23 cellular contexts compared by ENCODE assay signal in genomic region chr14:99660006-99660566, GRCh38. TPM values are rescaled to one million over a fixed set of nuclear protein-coding genes. Genes with fewer than 3 reads are reported as not detected.
DNase-seq lines count a peak whose midpoint lies in the region; ATAC-seq and FAIRE-seq lines count a peak whose summit lies in the region.
"Had no signal": no experiment of that assay in that cellular context is flagged by ENCODE, and none has a peak within 500 bp of the region (broad histone marks: within the 10 kb centered on the region; RNA-seq: fewer than 3 reads in every experiment).

No MANE protein-coding gene starts in this region.

- peak overlapping the region; percentile 71 for H3K56ac ChIP-seq in mesendoderm (ENCODE audit: low read length)

- no peaks in the 10 kb centered on the region for H3K9me2 ChIP-seq in GM23248 (ENCODE audit: insufficient read depth)

- no peak overlapping the region for H3K18ac ChIP-seq in mesendoderm (ENCODE audit: low read length)

- no peak overlapping the region for H2AK5ac ChIP-seq in mesendoderm (ENCODE audit: low read length)

- peak overlapping the region; percentile 34; the same call in 1 of the 2 replicates for H3K9ac ChIP-seq in BLaER1
- no peak overlapping the region for H3K9ac ChIP-seq in GM23248
- H3K9ac ChIP-seq in mesendoderm (ENCODE audit: low read length): no peak overlapping the region

- no peak overlapping the region for H2BK120ac ChIP-seq in mesendoderm (ENCODE audit: low read depth, low read length)

- H4K20me1 ChIP-seq in BLaER1 (no peaks in the 10 kb centered on the region), GM23248 (ENCODE audit: insufficient read depth) (no peaks in the 10 kb centered on the region)

- H3K27ac ChIP-seq in BLaER1: peak overlapping the region; percentile 46; the same call in 1 of the 2 replicates
- H3K27ac ChIP-seq in GM23248: no peak overlapping the region
- H3K27ac ChIP-seq in ectodermal cell (ENCODE audit: insufficient read depth, low read depth, low read length, poor library complexity, severe bottlenecking): no peak overlapping the region
- no peak overlapping the region for H3K27ac ChIP-seq in mesendoderm (ENCODE audit: low read depth, low read length)
- H3K27ac ChIP-seq: body of pancreas, prostate gland, transverse colon had no signal

- H2BK5ac ChIP-seq in mesendoderm (ENCODE audit: low read length): no peak overlapping the region

- 40 to 44% methylated on average over 34 to 37 of the region's 37 CpGs for WGBS in GM23248 (ENCODE audit: low coverage in 1 of 2, low lambda C conversion rate in 2 of 2, missing lambda C conversion rate in 2 of 2), 2 experiments
- 38 to 42% methylated on average over 37 of the region's 37 CpGs for WGBS in ectodermal cell, 2 experiments
- no CpG with 5 or more reads among the region's 37 CpGs for WGBS in mesendoderm (ENCODE audit: extremely low coverage, insufficient coverage, low lambda C conversion rate)

- H3F3A ChIP-seq in GM23248 (ENCODE audit: insufficient read depth): no peaks in the 10 kb centered on the region; the same call in 1 of the 2 replicates

- H3K4me1 ChIP-seq in BLaER1 (peaks cover 92% of the 10 kb centered on the region), GM23248 (ENCODE audit: insufficient read depth) (peaks cover 12% of the 10 kb centered on the region), ectodermal cell (ENCODE audit: control insufficient read depth, insufficient read depth, low read length) (peaks cover 37% of the 10 kb centered on the region), mesendoderm (ENCODE audit: control insufficient read depth, low read depth, low read length) (peaks cover 11% of the 10 kb centered on the region)
- H3K4me1 ChIP-seq: HAP-1, prostate gland, transverse colon had no signal

- H4K5ac ChIP-seq in mesendoderm (ENCODE audit: low read length): no peak overlapping the region

- H2AFZ ChIP-seq in GM23248: no peak overlapping the region

- H3K79me2 ChIP-seq in GM23248 (ENCODE audit: insufficient read depth) (no peaks in the 10 kb centered on the region), mesendoderm (ENCODE audit: control insufficient read depth, insufficient read depth, low read length) (no peaks in the 10 kb centered on the region)

- peak overlapping the region; percentile 77 for H3K4me2 ChIP-seq in BLaER1
- H3K4me2 ChIP-seq in GM23248 (ENCODE audit: unreplicated experiment): peak overlapping the region; percentile 25
- H3K4me2 ChIP-seq in mesendoderm (ENCODE audit: low read length): peak overlapping the region; percentile 12

- H4K8ac ChIP-seq in mesendoderm (ENCODE audit: low read depth, low read length): no peak overlapping the region

- H3K79me1 ChIP-seq in mesendoderm (ENCODE audit: low read length): no peaks in the 10 kb centered on the region

- H3K27me3 ChIP-seq in BLaER1: peaks cover 19% of the 10 kb centered on the region; the same call in 1 of the 2 replicates
- peaks cover 5% of the 10 kb centered on the region; the same call in 1 of the 2 replicates for H3K27me3 ChIP-seq in GM23248 (replicated peaks; ENCODE audit: insufficient read depth)
- peaks cover 21% of the 10 kb centered on the region for H3K27me3 ChIP-seq in ectodermal cell (ENCODE audit: control insufficient read depth, insufficient read depth, low read length, poor library complexity, severe bottlenecking)
- no peaks in the 10 kb centered on the region for H3K27me3 ChIP-seq in mesendoderm (ENCODE audit: insufficient read depth, low read length, poor library complexity)

- H3K36me3 ChIP-seq in BLaER1: no peaks in the 10 kb centered on the region
- no peaks in the 10 kb centered on the region for H3K36me3 ChIP-seq in GM23248 (ENCODE audit: low read depth)
- H3K36me3 ChIP-seq in ectodermal cell (ENCODE audit: control insufficient read depth, insufficient read depth, low read length): no peaks in the 10 kb centered on the region
- H3K36me3 ChIP-seq in mesendoderm (ENCODE audit: control insufficient read depth, insufficient read depth, low read length): no peaks in the 10 kb centered on the region
- H3K36me3 ChIP-seq: HAP-1, prostate gland, transverse colon had no signal

- in situ Hi-C loops in GM23248 (cut with MboI): no loop called here

- H3K4ac ChIP-seq in mesendoderm (ENCODE audit: low read depth, low read length): no peak overlapping the region

- peak; percentile 26 for DNase-seq in GM23248
- no peak for DNase-seq in mesendoderm
- no peak for DNase-seq in iPS-NIHi11 (ENCODE audit: low spot score)
- no peak for DNase-seq in HTR-8/SVneo (ENCODE audit: insufficient read length, low spot score)
- no peak for DNase-seq in NK-92 treated with Interleukin-12 subunit alpha and Interleukin-12 subunit beta, amount 100 ng/mL, for 24 hours (lab: John Stamatoyannopoulos, UW)
- DNase-seq: activated CD4-positive, alpha-beta T cell treated with anti-CD3 and anti-CD28 coated beads for 48 hours; activated CD8-positive, alpha-beta memory T cell treated with anti-CD3 and anti-CD28 coated beads, Interleukin-2, amount 10 ng/mL, durations not matched to agents 7 days and 5 days; body of pancreas; CD4-positive, CD25-positive, alpha-beta regulatory T cell; natural killer cell; NCI-H1048; NCI-H2081; stimulated activated CD4-positive, alpha-beta T cell treated with anti-CD3 and anti-CD28 coated beads, Interleukin-4, amount 100 ng/mL, for 24 hours; transverse colon had no signal

- no peak overlapping the region for H2BK15ac ChIP-seq in mesendoderm (replicated peaks; ENCODE audit: low read depth)

- H3K4me3 ChIP-seq in BLaER1 (no peak overlapping the region), GM23248 (0 out of 2 replicates have a peak overlapping the region, but pooled peaks have one; percentile 1), ectodermal cell (ENCODE audit: insufficient read depth, low read depth, low read length) (peak overlapping the region; percentile 3), mesendoderm (ENCODE audit: low read length) (no peak overlapping the region)
- H3K4me3 ChIP-seq: body of pancreas, HAP-1, prostate gland, transverse colon had no signal

- ATAC-seq in GM19455 (IDR thresholded peaks at IDR 0.05; ENCODE audit: unreplicated experiment): no peak

- no peak overlapping the region for H3K23ac ChIP-seq in mesendoderm (ENCODE audit: low read length)

- H3K9me3 ChIP-seq in BLaER1 (no peaks in the 10 kb centered on the region), GM23248 (ENCODE audit: low read depth) (no peaks in the 10 kb centered on the region), ectodermal cell (ENCODE audit: control insufficient read depth, low read length) (no peaks in the 10 kb centered on the region)
- H3K9me3 ChIP-seq: body of pancreas, HAP-1, prostate gland, transverse colon had no signal

- FAIRE-seq in HTR-8/SVneo (lab: Jason Lieb, UNC): no peak
- FAIRE-seq: colon, GM12892, islet of Langerhans had no signal

RNA-seq across cellular contexts. Expression of gene HHIPL1, which starts 15.2 kb away (rescaled TPM):
- 11.3 and 19.2 TPM in 2 replicates for total RNA-seq in GM23248 (2014; rRNA removed; shearing (Covaris generic))
- 5.8 and 6.5 TPM in 2 replicates for polyA plus RNA-seq in GM23248 (2016; fragmentation: Nextera tagmentation; extraction: Ambion mirVana)
- 2.7 TPM for polyA plus RNA-seq in ectodermal cell (2013, experiment 1 of 4)
- polyA plus RNA-seq in ectodermal cell (2013, experiment 2 of 4): 2.8 TPM
- polyA plus RNA-seq in ectodermal cell (2013, experiment 3 of 4): 2.3 TPM
- 2.3 TPM for polyA plus RNA-seq in ectodermal cell (2013, experiment 4 of 4)
- polyA plus RNA-seq in mesendoderm (2013, experiment 1 of 2): 0.63 TPM
- 0.66 TPM for polyA plus RNA-seq in mesendoderm (2013, experiment 2 of 2)
- total RNA-seq: CD4-positive, CD25-positive, alpha-beta regulatory T cell; HT-29; natural killer cell had no signal

RNA-seq across cellular contexts. Expression of gene CYP46A1, which starts 24.0 kb away (rescaled TPM):
- 0.13 and 0.22 TPM in 2 replicates for total RNA-seq in GM23248 (2014; rRNA removed; shearing (Covaris generic))
- polyA plus RNA-seq in GM23248 (2016; fragmentation: Nextera tagmentation; extraction: Ambion mirVana): 0.15 and 0.29 TPM in 2 replicates
- 4.0 TPM for polyA plus RNA-seq in ectodermal cell (2013, experiment 1 of 4)
- polyA plus RNA-seq in ectodermal cell (2013, experiment 2 of 4): 3.3 TPM
- polyA plus RNA-seq in ectodermal cell (2013, experiment 3 of 4): 3.4 TPM
- 3.2 TPM for polyA plus RNA-seq in ectodermal cell (2013, experiment 4 of 4)
- 0.14 TPM for polyA plus RNA-seq in mesendoderm (2013, experiment 1 of 2)
- polyA plus RNA-seq in mesendoderm (2013, experiment 2 of 2): 0.11 TPM
- total RNA-seq: CD4-positive, CD25-positive, alpha-beta regulatory T cell; HT-29 had no signal
- polyA plus RNA-seq: CD4-positive, CD25-positive, alpha-beta regulatory T cell had no signal

RNA-seq across cellular contexts. Expression of gene CCDC85C, which starts 56.1 kb away (rescaled TPM):
- total RNA-seq in GM23248 (2014; rRNA removed; shearing (Covaris generic)): 9.0 and 11.0 TPM in 2 replicates
- polyA plus RNA-seq in GM23248 (2016; fragmentation: Nextera tagmentation; extraction: Ambion mirVana): 0.68 and 1.1 TPM in 2 replicates
- 67.5 TPM for polyA plus RNA-seq in ectodermal cell (2013, experiment 1 of 4)
- 71.2 TPM for polyA plus RNA-seq in ectodermal cell (2013, experiment 2 of 4)
- polyA plus RNA-seq in ectodermal cell (2013, experiment 3 of 4): 48.8 TPM
- 50.3 TPM for polyA plus RNA-seq in ectodermal cell (2013, experiment 4 of 4)
- 10.1 TPM for polyA plus RNA-seq in mesendoderm (2013, experiment 1 of 2)
- 10.7 TPM for polyA plus RNA-seq in mesendoderm (2013, experiment 2 of 2)

Comparison
In these comparisons a context has a peak if more than half of its experiments do, and no peak if none do; other contexts are left out.
1. H3K4me2 ChIP-seq: peak in every context shown above with its lines; median percentile 77 in BLaER1; 25 in GM23248; 12 in mesendoderm.
2. H3K4me3 ChIP-seq: peak in GM23248 (single experiment) and ectodermal cell (single experiment); none in BLaER1 (single experiment) and mesendoderm (single experiment).